ENCODE assay signal across 15 cellular contexts in genomic region chr16:27759301-27759871, GRCh38.
A peak's percentile ranks its signal among the peaks of the same experiment; 100 is the strongest.
DNase-seq lines count a peak whose midpoint lies in the region; ATAC-seq and TF ChIP-seq lines count a peak whose summit lies in the region.
"Had no signal": no experiment of that assay in that cellular context is flagged by ENCODE, and none has a peak within 500 bp of the region (broad histone marks: within the 10 kb centered on the region; RNA-seq: fewer than 3 reads in every experiment).

No MANE protein-coding gene starts in this region.

- H3K9me3 Mint-ChIP-seq in stimulated activated memory B cell treated with anti-CD40 and anti-IgM and Interleukin-4, amounts not matched to agents 10 μg/mL and 1 μg/mL and 100 μg/mL, for 72 hours: no peaks in the 10 kb centered on the region
- H3K9me3 Mint-ChIP-seq: activated CD4-positive, alpha-beta memory T cell treated with anti-CD3 and anti-CD28 coated beads, Interleukin-2, amount 10 ng/mL, durations not matched to agents 7 days and 5 days; activated naive CD8-positive, alpha-beta T cell treated with anti-CD3 and anti-CD28 coated beads, Interleukin-2, amount 10 ng/mL, durations not matched to agents 7 days and 5 days had no signal

- H3K4me3 ChIP-seq in RWPE2 (ENCODE audit: severe bottlenecking): no peak overlapping the region
- H3K4me3 ChIP-seq: pancreas, suprapubic skin had no signal

- in situ Hi-C loops in G401 (cut with HindIII; ENCODE audit: low sequenced_read_pairs): no loop called here

- H3K4me1 ChIP-seq in RWPE2 (ENCODE audit: insufficient read depth, poor library complexity, severe bottlenecking): peaks cover 7% of the 10 kb centered on the region
- H3K4me1 ChIP-seq: pancreas had no signal

- no peaks in the 10 kb centered on the region for H3K9me3 ChIP-seq in RWPE2 (ENCODE audit: severe bottlenecking)
- H3K9me3 ChIP-seq: pancreas had no signal

- H3K4me1 Mint-ChIP-seq in stimulated activated memory B cell treated with anti-CD40 and anti-IgM and Interleukin-4, amounts not matched to agents 10 μg/mL and 1 μg/mL and 100 μg/mL, for 72 hours: no peaks in the 10 kb centered on the region
- H3K4me1 Mint-ChIP-seq: activated CD4-positive, alpha-beta memory T cell treated with anti-CD3 and anti-CD28 coated beads, Interleukin-2, amount 10 ng/mL, durations not matched to agents 7 days and 5 days; activated naive CD8-positive, alpha-beta T cell treated with anti-CD3 and anti-CD28 coated beads, Interleukin-2, amount 10 ng/mL, durations not matched to agents 7 days and 5 days had no signal

- ATAC-seq in RWPE2 (ENCODE audit: low read depth) (peak; percentile 70), esophagus mucosa (peak; percentile 75)
- ATAC-seq in stimulated activated memory B cell treated with anti-CD40 and anti-IgM and Interleukin-4, amounts not matched to agents 10 μg/mL and 1 μg/mL and 100 μg/mL, for 72 hours: no peak
- ATAC-seq: left lobe of liver had no signal

- peaks cover 84% of the 10 kb centered on the region for H3K36me3 Mint-ChIP-seq in stimulated activated memory B cell treated with anti-CD40 and anti-IgM and Interleukin-4, amounts not matched to agents 10 μg/mL and 1 μg/mL and 100 μg/mL, for 72 hours

- DNase-seq in Daoy (ENCODE audit: low read depth) (peak; percentile 58), RWPE2 (ENCODE audit: low spot score) (no peak), non-pigmented ciliary epithelial cell (ENCODE audit: low read depth) (peak; percentile 65), G401 (ENCODE audit: low spot score) (no peak), DMS114 treated with DMSO at 0.1 percent for 48 hours (lab: John Stamatoyannopoulos, UW; ENCODE audit: unreplicated experiment) (no peak), NCI-H345 treated with DMSO at 0.1 percent for 48 hours (lab: John Stamatoyannopoulos, UW; ENCODE audit: unreplicated experiment) (no peak)
- DNase-seq: activated CD4-positive, alpha-beta memory T cell treated with anti-CD3 and anti-CD28 coated beads, Interleukin-2, amount 10 ng/mL, durations not matched to agents 7 days and 5 days; activated naive CD8-positive, alpha-beta T cell treated with anti-CD3 and anti-CD28 coated beads, Interleukin-2, amount 10 ng/mL, durations not matched to agents 7 days and 5 days; NCI-H526 treated with DMSO at 0.1 percent for 48 hours; pancreas; stimulated activated CD4-positive, alpha-beta T cell treated with anti-CD3 and anti-CD28 coated beads, Interleukin-2, amount 100 ng/mL, for 48 hours had no signal

- no peak overlapping the region for H3K4me3 Mint-ChIP-seq in stimulated activated memory B cell treated with anti-CD40 and anti-IgM and Interleukin-4, amounts not matched to agents 10 μg/mL and 1 μg/mL and 100 μg/mL, for 72 hours
- H3K4me3 Mint-ChIP-seq: activated CD4-positive, alpha-beta memory T cell treated with anti-CD3 and anti-CD28 coated beads, Interleukin-2, amount 10 ng/mL, durations not matched to agents 7 days and 5 days; activated naive CD8-positive, alpha-beta T cell treated with anti-CD3 and anti-CD28 coated beads, Interleukin-2, amount 10 ng/mL, durations not matched to agents 7 days and 5 days had no signal

- H3K27ac Mint-ChIP-seq in stimulated activated memory B cell treated with anti-CD40 and anti-IgM and Interleukin-4, amounts not matched to agents 10 μg/mL and 1 μg/mL and 100 μg/mL, for 72 hours: no peak overlapping the region
- H3K27ac Mint-ChIP-seq: activated CD4-positive, alpha-beta memory T cell treated with anti-CD3 and anti-CD28 coated beads, Interleukin-2, amount 10 ng/mL, durations not matched to agents 7 days and 5 days; activated naive CD8-positive, alpha-beta T cell treated with anti-CD3 and anti-CD28 coated beads, Interleukin-2, amount 10 ng/mL, durations not matched to agents 7 days and 5 days had no signal

- no peaks in the 10 kb centered on the region for H3K27me3 ChIP-seq in RWPE2 (ENCODE audit: insufficient read depth, poor library complexity, severe bottlenecking)
- H3K27me3 ChIP-seq: pancreas, suprapubic skin had no signal

- no peak for TF ChIP-seq CTCF in RWPE2 (IDR thresholded peaks at IDR 0.05; ENCODE audit: poor library complexity, severe bottlenecking)

- no peak overlapping the region for H3K27ac ChIP-seq in RWPE2 (ENCODE audit: poor library complexity, severe bottlenecking)
- H3K27ac ChIP-seq: pancreas, suprapubic skin had no signal

- peaks cover 8% of the 10 kb centered on the region for H3K36me3 ChIP-seq in RWPE2 (ENCODE audit: low read depth)

- H3K27me3 Mint-ChIP-seq in stimulated activated memory B cell treated with anti-CD40 and anti-IgM and Interleukin-4, amounts not matched to agents 10 μg/mL and 1 μg/mL and 100 μg/mL, for 72 hours: no peaks in the 10 kb centered on the region
- H3K27me3 Mint-ChIP-seq: activated CD4-positive, alpha-beta memory T cell treated with anti-CD3 and anti-CD28 coated beads, Interleukin-2, amount 10 ng/mL, durations not matched to agents 7 days and 5 days; activated naive CD8-positive, alpha-beta T cell treated with anti-CD3 and anti-CD28 coated beads, Interleukin-2, amount 10 ng/mL, durations not matched to agents 7 days and 5 days had no signal

Comparison
In these comparisons a context has a peak if more than half of its experiments do, and no peak if none do; other contexts are left out.
1. DNase-seq: peak in Daoy (single experiment) and non-pigmented ciliary epithelial cell (single experiment); none in RWPE2 (single experiment), G401 (single experiment), DMS114 treated with DMSO at 0.1 percent for 48 hours (single experiment) and NCI-H345 treated with DMSO at 0.1 percent for 48 hours (single experiment).